ENCODE assay signal across 1 cellular context in the genomic region with DNA sequence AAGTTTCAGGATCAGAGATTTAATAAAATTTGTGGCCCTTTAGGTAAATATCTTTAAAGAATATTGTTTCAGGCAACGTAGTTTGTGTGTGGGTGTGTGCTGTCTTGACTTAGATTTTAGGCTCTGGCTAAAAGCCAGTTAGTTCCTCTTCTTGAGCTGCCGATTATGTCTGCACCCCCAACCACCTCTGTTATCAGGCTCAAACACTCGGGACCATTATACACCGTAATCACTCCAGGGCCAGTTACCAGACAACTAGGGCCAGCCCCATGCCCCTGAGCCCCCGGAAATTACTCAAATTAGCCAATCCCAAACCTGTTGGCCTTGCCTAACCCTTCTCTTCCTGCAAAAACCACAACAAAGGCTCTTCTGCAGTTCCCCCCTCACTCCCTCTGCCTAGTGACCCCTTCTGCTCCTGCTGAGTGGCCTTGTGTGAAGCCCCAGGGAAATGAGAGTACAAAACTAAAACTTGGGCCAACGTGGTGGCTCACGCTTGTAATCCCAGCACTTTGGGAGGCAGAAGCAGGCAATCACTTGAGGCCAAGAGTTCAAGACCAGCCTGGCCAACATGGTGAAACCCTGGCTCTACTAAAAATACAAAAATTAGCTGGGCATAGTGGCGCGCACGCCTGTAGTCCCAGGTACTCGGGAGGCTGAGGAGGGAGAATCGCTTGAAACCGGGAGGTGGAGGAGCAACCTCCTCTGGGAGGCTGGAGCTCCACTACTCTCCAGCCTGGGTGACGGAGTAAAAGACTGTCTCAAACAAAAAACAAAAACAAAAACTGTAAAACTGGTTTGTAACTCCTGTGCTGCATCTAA.
A peak's percentile ranks its signal among the peaks of the same experiment; 100 is the strongest.
TF ChIP-seq lines count a peak whose summit lies in the region.

No MANE protein-coding gene starts in this region.

TF ChIP-seq in HepG2, 621 proteins besides CTCF, POLR2A, EP300 and RAD21 (continued from another document and continues in another):
- TF ChIP-seq ZHX2 (IDR thresholded peaks at IDR 0.05; ENCODE audit: low read depth) = no peak
- TF ChIP-seq ZHX2 (CRISPR knock-in tag; IDR thresholded peaks at IDR 0.05; ENCODE audit: borderline replicate concordance) = no peak
- TF ChIP-seq, protein P1, sequence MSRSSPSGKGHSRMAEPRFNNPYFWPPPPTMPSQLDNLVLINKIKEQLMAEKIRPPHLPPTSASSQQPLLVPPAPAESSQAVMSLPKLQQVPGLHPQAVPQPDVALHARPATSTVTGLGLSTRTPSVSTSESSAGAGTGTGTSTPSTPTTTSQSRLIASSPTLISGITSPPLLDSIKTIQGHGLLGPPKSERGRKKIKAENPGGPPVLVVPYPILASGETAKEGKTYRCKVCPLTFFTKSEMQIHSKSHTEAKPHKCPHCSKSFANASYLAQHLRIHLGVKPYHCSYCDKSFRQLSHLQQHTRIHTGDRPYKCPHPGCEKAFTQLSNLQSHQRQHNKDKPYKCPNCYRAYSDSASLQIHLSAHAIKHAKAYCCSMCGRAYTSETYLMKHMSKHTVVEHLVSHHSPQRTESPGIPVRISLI (CRISPR knock-in tag; IDR thresholded peaks at IDR 0.05; ENCODE audit: borderline replicate concordance) = no peak
- peak; percentile 81 for TF ChIP-seq NR2F6 (IDR thresholded peaks at IDR 0.05)
- peak; percentile 84 for TF ChIP-seq NR2F6 (CRISPR knock-in tag; IDR thresholded peaks at IDR 0.05)
- TF ChIP-seq DBP (CRISPR knock-in tag; IDR thresholded peaks at IDR 0.05; ENCODE audit: not compliant biosample characterization) = no peak
- TF ChIP-seq POLR2AphosphoS2 (IDR thresholded peaks at IDR 0.05; ENCODE audit: low read depth, low read length) = no peak
- no peak for TF ChIP-seq ZNF207 (IDR thresholded peaks at IDR 0.05; ENCODE audit: borderline replicate concordance)
- no peak for TF ChIP-seq ZNF24 (IDR thresholded peaks at IDR 0.05)
- no peak; the same call in 1 of the 2 replicates for TF ChIP-seq ETV6 (CRISPR knock-in tag; conservative IDR thresholded peaks at IDR 0.05)
- TF ChIP-seq MBD4 (IDR thresholded peaks at IDR 0.05; ENCODE audit: borderline replicate concordance, low read length) = no peak
- TF ChIP-seq DPF2 (CRISPR knock-in tag; IDR thresholded peaks at IDR 0.05; ENCODE audit: borderline replicate concordance, low read depth) = peak; percentile 23; the same call in 1 of the 2 replicates
- no peak for TF ChIP-seq NR0B2 (CRISPR knock-in tag; IDR thresholded peaks at IDR 0.05)
- no peak for TF ChIP-seq BRCA1 (CRISPR knock-in tag; IDR thresholded peaks at IDR 0.05)
- peak; percentile 65 for TF ChIP-seq ELF1 (CRISPR knock-in tag; IDR thresholded peaks at IDR 0.05)
- TF ChIP-seq ZNF704 (CRISPR knock-in tag; IDR thresholded peaks at IDR 0.05; ENCODE audit: borderline replicate concordance) = no peak
- TF ChIP-seq FLYWCH1 (CRISPR knock-in tag; IDR thresholded peaks at IDR 0.05) = no peak
- no peak for TF ChIP-seq KLF11 (CRISPR knock-in tag; IDR thresholded peaks at IDR 0.05)
- no peak for TF ChIP-seq GZF1 (CRISPR knock-in tag; IDR thresholded peaks at IDR 0.05)
- TF ChIP-seq PHF20 (CRISPR knock-in tag; IDR thresholded peaks at IDR 0.05) = no peak
- TF ChIP-seq REL (CRISPR knock-in tag; conservative IDR thresholded peaks at IDR 0.05) = no peak
- TF ChIP-seq HMGXB3 (CRISPR knock-in tag; IDR thresholded peaks at IDR 0.05; ENCODE audit: borderline replicate concordance) = peak; percentile 61; the same call in 1 of the 2 replicates
- TF ChIP-seq KAT7 (CRISPR knock-in tag; IDR thresholded peaks at IDR 0.05; ENCODE audit: borderline replicate concordance) = no peak
- no peak for TF ChIP-seq CCAR2 (optimal IDR thresholded peaks at IDR 0.05; ENCODE audit: low read depth, low read length)
- no peak for TF ChIP-seq HOXA9 (CRISPR knock-in tag; IDR thresholded peaks at IDR 0.05; ENCODE audit: borderline replicate concordance)
- TF ChIP-seq, protein P2, sequence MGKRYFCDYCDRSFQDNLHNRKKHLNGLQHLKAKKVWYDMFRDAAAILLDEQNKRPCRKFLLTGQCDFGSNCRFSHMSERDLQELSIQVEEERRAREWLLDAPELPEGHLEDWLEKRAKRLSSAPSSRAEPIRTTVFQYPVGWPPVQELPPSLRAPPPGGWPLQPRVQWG (CRISPR knock-in tag; IDR thresholded peaks at IDR 0.05; ENCODE audit: borderline replicate concordance, low read depth) = no peak
- TF ChIP-seq CBX2 (IDR thresholded peaks at IDR 0.05; ENCODE audit: low read depth, low read length) = no peak
- TF ChIP-seq CBX2 (CRISPR knock-in tag; IDR thresholded peaks at IDR 0.05; ENCODE audit: low read depth) = no peak
- TF ChIP-seq AFF4 (CRISPR knock-in tag; IDR thresholded peaks at IDR 0.05) = 0 out of 2 replicates have a peak, but pooled peaks have one; percentile 39
- TF ChIP-seq, protein P3, sequence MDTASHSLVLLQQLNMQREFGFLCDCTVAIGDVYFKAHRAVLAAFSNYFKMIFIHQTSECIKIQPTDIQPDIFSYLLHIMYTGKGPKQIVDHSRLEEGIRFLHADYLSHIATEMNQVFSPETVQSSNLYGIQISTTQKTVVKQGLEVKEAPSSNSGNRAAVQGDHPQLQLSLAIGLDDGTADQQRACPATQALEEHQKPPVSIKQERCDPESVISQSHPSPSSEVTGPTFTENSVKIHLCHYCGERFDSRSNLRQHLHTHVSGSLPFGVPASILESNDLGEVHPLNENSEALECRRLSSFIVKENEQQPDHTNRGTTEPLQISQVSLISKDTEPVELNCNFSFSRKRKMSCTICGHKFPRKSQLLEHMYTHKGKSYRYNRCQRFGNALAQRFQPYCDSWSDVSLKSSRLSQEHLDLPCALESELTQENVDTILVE (CRISPR knock-in tag; IDR thresholded peaks at IDR 0.05) = 0 out of 2 replicates have a peak, but pooled peaks have one; percentile 30
- TF ChIP-seq GABPA (IDR thresholded peaks at IDR 0.05; ENCODE audit: low read depth, low read length) = 0 out of 2 replicates have a peak, but pooled peaks have one; percentile 12
- TF ChIP-seq GABPA (CRISPR knock-in tag; IDR thresholded peaks at IDR 0.05; ENCODE audit: low read depth) = peak; percentile 84
- no peak for TF ChIP-seq AGO2 (optimal IDR thresholded peaks at IDR 0.05; ENCODE audit: low read depth, low read length)
- 0 out of 4 replicates have a peak, but pooled peaks of 1 of the 2 experiments have one; percentile 24 for TF ChIP-seq KLF16 (CRISPR knock-in tag; IDR thresholded peaks at IDR 0.05)
- TF ChIP-seq ZNF326 (CRISPR knock-in tag; IDR thresholded peaks at IDR 0.05; ENCODE audit: borderline replicate concordance) = no peak
- 0 out of 2 replicates have a peak, but pooled peaks have one; percentile 43 for TF ChIP-seq HHEX (CRISPR knock-in tag; IDR thresholded peaks at IDR 0.05)
- TF ChIP-seq SP5 (CRISPR knock-in tag; IDR thresholded peaks at IDR 0.05; ENCODE audit: borderline replicate concordance, low read depth) = peak; percentile 60; the same call in 1 of the 2 replicates
